15 cellular contexts compared by ENCODE assay signal in genomic region chr11:105582497-105582896, GRCh38. TPM values are rescaled to one million over a fixed set of nuclear protein-coding genes. Genes with fewer than 3 reads are reported as not detected.
DNase-seq lines count a peak whose midpoint lies in the region; TF ChIP-seq lines count a peak whose summit lies in the region.
"Had no signal": no experiment of that assay in that cellular context is flagged by ENCODE, and none has a peak within 500 bp of the region (broad histone marks: within the 10 kb centered on the region; RNA-seq: fewer than 3 reads in every experiment).

No MANE protein-coding gene starts in this region.

- no peak overlapping the region for H3K4me3 ChIP-seq in mammary epithelial cell (replicated peaks in 1 of 3; ENCODE audit: insufficient read depth in 1 of 3, low read depth in 2 of 3, low read length in 3 of 3)
- H3K4me3 ChIP-seq in mesenchymal stem cell (ENCODE audit: insufficient read depth in 1 of 2, low read depth in 1 of 2, low read length in 2 of 2): no peak overlapping the region
- H3K4me3 ChIP-seq: K562, SK-N-MC had no signal

- H3K4me1 ChIP-seq in mammary epithelial cell (ENCODE audit: insufficient read depth, low read length) (no peaks in the 10 kb centered on the region), mesenchymal stem cell (ENCODE audit: control insufficient read depth, insufficient read depth, low read depth, low read length) (no peaks in the 10 kb centered on the region)

- H4K91ac ChIP-seq in mesenchymal stem cell (ENCODE audit: low read length): no peak overlapping the region

- H3K23ac ChIP-seq in mesenchymal stem cell (ENCODE audit: low read length in 2 of 2): no peak overlapping the region

- no peaks in the 10 kb centered on the region for H3K79me1 ChIP-seq in mesenchymal stem cell (replicated peaks; ENCODE audit: low read length, poor library complexity, severe bottlenecking)

- H2BK12ac ChIP-seq in mesenchymal stem cell (ENCODE audit: low read length in 2 of 2): no peak overlapping the region

- H3K27ac ChIP-seq in mammary epithelial cell (ENCODE audit: insufficient read depth, low read depth, low read length) (no peak overlapping the region), mesenchymal stem cell (ENCODE audit: low read length, poor library complexity, severe bottlenecking) (no peak overlapping the region)
- H3K27ac ChIP-seq: C4-2B, SK-N-MC had no signal

- in situ Hi-C loops in mammary epithelial cell (cut with MboI; ENCODE audit: low sequenced_read_pairs in 2 of 2): no loop called here

- dilution Hi-C loops in mammary epithelial cell (cut with HindIII; ENCODE audit: low sequenced_read_pairs): no loop called here

- H2BK120ac ChIP-seq in mesenchymal stem cell (ENCODE audit: low read depth, low read length): no peak overlapping the region

- no peaks in the 10 kb centered on the region for H4K20me1 ChIP-seq in mammary epithelial cell (ENCODE audit: insufficient read depth, low read length)

- H2BK15ac ChIP-seq in mesenchymal stem cell (ENCODE audit: low read depth, poor library complexity, severe bottlenecking): no peak overlapping the region

- H3K4me2 ChIP-seq in mammary epithelial cell (ENCODE audit: insufficient read depth, low read depth, low read length) (no peak overlapping the region), mesenchymal stem cell (ENCODE audit: low read length, poor library complexity, severe bottlenecking) (no peak overlapping the region)

- CTCF ChIA-PET in mammary epithelial cell (lab: Charles Lee; ENCODE audit: low non-redundant PET): no interaction called here

- no peaks in the 10 kb centered on the region for H3K9me3 ChIP-seq in mammary epithelial cell (replicated peaks; ENCODE audit: insufficient read depth, low read length)
- no peaks in the 10 kb centered on the region for H3K9me3 ChIP-seq in mesenchymal stem cell (ENCODE audit: control insufficient read depth, low read length)

- H4K8ac ChIP-seq in mesenchymal stem cell (ENCODE audit: low read length): no peak overlapping the region

- H3K18ac ChIP-seq in mesenchymal stem cell (ENCODE audit: low read depth in 1 of 2, low read length in 2 of 2): no peak overlapping the region

- peak; percentile 69 for DNase-seq in ELR (ENCODE audit: low read depth)
- peak; percentile 18 for DNase-seq in NCI-H226
- peak; percentile 0 for DNase-seq in mammary epithelial cell
- DNase-seq in mesenchymal stem cell: peak; percentile 35
- DNase-seq in activated effector memory CD4-positive, alpha-beta T cell treated with Interleukin-2 at 50 U/mL for 16 hours: no peak
- no peak for DNase-seq in NCI-H187 (lab: John Stamatoyannopoulos, UW)
- no peak for DNase-seq in Kasumi-1 (lab: John Stamatoyannopoulos, UW)
- DNase-seq: NCI-H1048, NCI-H2227 treated with DMSO at 0.1 percent for 48 hours, NCI-H524 treated with DMSO at 0.1 percent for 48 hours, Right ventricle myocardium superior had no signal

- no peak overlapping the region for H3K14ac ChIP-seq in mesenchymal stem cell (ENCODE audit: low read length in 2 of 2)

- H3K36me3 ChIP-seq in mammary epithelial cell (ENCODE audit: insufficient read depth, low read length) (no peaks in the 10 kb centered on the region), mesenchymal stem cell (ENCODE audit: control insufficient read depth in 1 of 2, insufficient read depth in 2 of 2, low read depth in 1 of 2, low read length in 2 of 2) (no peaks in the 10 kb centered on the region)

- H3K79me2 ChIP-seq in mammary epithelial cell (ENCODE audit: insufficient read depth, low read length): no peaks in the 10 kb centered on the region

- no peak overlapping the region for H2AK5ac ChIP-seq in mesenchymal stem cell (ENCODE audit: low read length, severe bottlenecking)

- TF ChIP-seq CTCF in mammary epithelial cell (conservative IDR thresholded peaks at IDR 0.05 in 1 of 2, IDR thresholded peaks at IDR 0.05 in 1 of 2; ENCODE audit: extremely low read depth in 1 of 2, insufficient read depth in 1 of 2, low read depth in 1 of 2, low read length in 2 of 2): no peak

- H3K9ac ChIP-seq in mammary epithelial cell (ENCODE audit: insufficient read depth, low read length) (no peak overlapping the region), mesenchymal stem cell (ENCODE audit: low read length) (no peak overlapping the region)

- no TSS peak for BruUV-seq in mammary epithelial cell (replicated peaks; lab: Mats Ljungman, UMichigan)

- no peaks in the 10 kb centered on the region for H3K27me3 ChIP-seq in mammary epithelial cell (ENCODE audit: insufficient read depth, low read length)
- no peaks in the 10 kb centered on the region for H3K27me3 ChIP-seq in mesenchymal stem cell (ENCODE audit: control insufficient read depth in 1 of 2, insufficient read depth in 1 of 2, low read length in 2 of 2)

- H2BK5ac ChIP-seq in mesenchymal stem cell (ENCODE audit: low read depth, low read length, poor library complexity, severe bottlenecking): no peak overlapping the region

- H3K4ac ChIP-seq in mesenchymal stem cell (ENCODE audit: low read depth in 1 of 2, low read length in 2 of 2): no peak overlapping the region

- WGBS in mammary epithelial cell (ENCODE audit: low coverage, missing lambda C conversion rate): 44% methylated on average over 4 of the region's 4 CpGs
- WGBS in mesenchymal stem cell: 62% methylated on average over 3 of the region's 4 CpGs

- H2AFZ ChIP-seq in mammary epithelial cell (ENCODE audit: low read depth, low read length) (no peak overlapping the region), mesenchymal stem cell (ENCODE audit: low read depth, low read length) (no peak overlapping the region)

- intact Hi-C loops in mammary epithelial cell (cut with micrococcal nuclease): no loop called here

RNA-seq across cellular contexts. Expression of gene GRIA4, which starts 27.4 kb away (rescaled TPM):
- total RNA-seq in mammary epithelial cell: 1 to 10 TPM in 1 of 2 donors, not detected in 1; 2.7 TPM
- not detected for polyA plus RNA-seq in mammary epithelial cell
- polyA minus RNA-seq in mammary epithelial cell: not detected
- 33.7 TPM for polyA plus RNA-seq in mesenchymal stem cell (2013, experiment 1 of 2)
- 33.4 TPM for polyA plus RNA-seq in mesenchymal stem cell (2013, experiment 2 of 2)
- total RNA-seq: A673, K562, Right ventricle myocardium superior had no signal
- polyA plus RNA-seq: K562 had no signal

Comparison
In these comparisons a context has a peak if more than half of its experiments do, and no peak if none do; other contexts are left out.
1. DNase-seq: peak in ELR (single experiment), NCI-H226 (single experiment), mammary epithelial cell (single experiment) and mesenchymal stem cell (single experiment); none in activated effector memory CD4-positive, alpha-beta T cell treated with Interleukin-2 at 50 U/mL for 16 hours (single experiment), NCI-H187 (0 of 2) and Kasumi-1 (0 of 2).